In the genomic region with DNA sequence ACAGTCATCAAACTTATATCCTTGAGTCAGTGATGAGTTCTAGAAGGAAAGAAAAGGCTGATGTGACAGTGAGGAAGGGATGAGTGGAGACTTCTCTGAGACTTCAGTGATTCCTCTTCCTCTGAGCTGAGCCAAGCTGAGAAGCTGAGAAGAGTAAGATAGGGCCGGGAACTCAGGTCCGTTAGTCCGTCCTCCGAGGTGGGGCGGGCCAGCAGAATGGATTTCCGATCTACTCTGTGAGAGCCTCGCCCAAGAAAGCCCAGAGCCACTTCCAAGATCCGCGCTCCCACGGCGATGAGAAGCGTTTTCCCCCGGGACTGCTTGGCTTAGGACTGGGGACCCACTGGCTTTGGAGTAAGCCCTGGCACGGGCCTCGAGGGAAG, we compare ENCODE assay signal across 8 cellular contexts. TPM values are rescaled to one million over a fixed set of nuclear protein-coding genes. Genes with fewer than 3 reads are reported as not detected.
DNase-seq lines count a peak whose midpoint lies in the region; ATAC-seq, FAIRE-seq and TF ChIP-seq lines count a peak whose summit lies in the region.
"Not testable (repeated sequence)": the region's sequence is repeated elsewhere in the genome, so short reads cannot be mapped to it uniquely, and the experiment has no call there.

No MANE protein-coding gene starts in this region.

- H2BK15ac ChIP-seq in H1 (ENCODE audit: low read length): not testable (repeated sequence)

- H4K8ac ChIP-seq in H1 (ENCODE audit: extremely low read depth, insufficient read depth, low read length): not testable (repeated sequence)

- H2BK12ac ChIP-seq in H1 (ENCODE audit: low read depth, low read length): not testable (repeated sequence)

- not testable (repeated sequence) for H3K9me3 Mint-ChIP-seq in activated CD8-positive, alpha-beta T cell treated with anti-CD3 and anti-CD28 coated beads, Interleukin-2, amount 10 ng/mL, durations not matched to agents 7 days and 5 days (ENCODE audit: insufficient read depth)

- not testable (repeated sequence) for TF ChIP-seq EP300 in H1 (IDR thresholded peaks at IDR 0.05; ENCODE audit: borderline replicate concordance in 1 of 2, low read depth in 2 of 2, low read length in 2 of 2); sigmoid colon (IDR thresholded peaks at IDR 0.05)

- CTCF ChIA-PET in AG04449 (lab: Yijun Ruan, JAX); activated CD8-positive, alpha-beta T cell treated with anti-CD3 and anti-CD28 coated beads, Interleukin-2, amount 10 ng/mL, durations not matched to agents 7 days and 5 days (lab: Charles Lee); H1 (lab: Charles Lee; ENCODE audit: partially characterized antibody): not testable (repeated sequence)

- H3K4me3 ChIP-seq in AG04449 (ENCODE audit: low read depth, low read length) (peak overlapping the region; percentile 51), HUES64 (ENCODE audit: low read length) (peak overlapping the region; percentile 95), H1 (ENCODE audit: extremely low read depth in 1 of 4, insufficient read depth in 2 of 4, low read depth in 3 of 4, low read length in 4 of 4) (peak overlapping the region; percentile 45 to 88 (median 60)), sigmoid colon (peak overlapping the region; percentile 64 to 79 (median 74))

- H2AFZ ChIP-seq in H1 (ENCODE audit: low read length): not testable (repeated sequence)

- not testable (repeated sequence) for DNase-seq in AG04449 (ENCODE audit: low read depth, low spot score); activated CD8-positive, alpha-beta T cell treated with anti-CD3 and anti-CD28 coated beads, Interleukin-2, amount 10 ng/mL, durations not matched to agents 7 days and 5 days; H1 (ENCODE audit: low read depth in 1 of 2, low spot score in 2 of 2); sigmoid colon

- peak overlapping the region; percentile 63 to 72 for H3K4me2 ChIP-seq in H1 (ENCODE audit: insufficient read depth in 1 of 2, low read depth in 2 of 2, low read length in 2 of 2)

- H3K79me2 ChIP-seq in H1 (ENCODE audit: control insufficient read depth in 1 of 2, insufficient read depth in 2 of 2, low read length in 2 of 2): peaks cover 0 to 26% of the 10 kb centered on the region in 2 experiments; a peak in 2 of 4 replicates

- not testable (repeated sequence) for H2BK120ac ChIP-seq in H1 (replicated peaks; ENCODE audit: low read depth, low read length)

- H3K27me3 Mint-ChIP-seq in activated CD8-positive, alpha-beta T cell treated with anti-CD3 and anti-CD28 coated beads, Interleukin-2, amount 10 ng/mL, durations not matched to agents 7 days and 5 days (ENCODE audit: low read depth): not testable (repeated sequence)

- intact Hi-C loops in sigmoid colon (cut with DNase I): not testable (repeated sequence)

- not testable (repeated sequence) for H2BK5ac ChIP-seq in H1 (ENCODE audit: low read depth, low read length)

- H3K27ac Mint-ChIP-seq in activated CD8-positive, alpha-beta T cell treated with anti-CD3 and anti-CD28 coated beads, Interleukin-2, amount 10 ng/mL, durations not matched to agents 7 days and 5 days: peak overlapping the region; percentile 43

- not testable (repeated sequence) for TF ChIP-seq CTCF in AG04449 (IDR thresholded peaks at IDR 0.05; ENCODE audit: insufficient read depth, low read length, missing control alignments); H1 (IDR thresholded peaks at IDR 0.05; ENCODE audit: control extremely low read depth in 1 of 3, insufficient read depth in 1 of 3, low read depth in 1 of 3, low read length in 3 of 3); sigmoid colon (IDR thresholded peaks at IDR 0.05)

- H3K9me3 ChIP-seq in HUES64 (ENCODE audit: insufficient read depth, low read depth, low read length); H1 (ENCODE audit: insufficient read depth in 2 of 2, low read depth in 1 of 2, low read length in 1 of 2); sigmoid colon: not testable (repeated sequence)

- POLR2A ChIA-PET in AG04449 (lab: Yijun Ruan, JAX): interaction anchor here (1.2 kb wide), 1 partner anchor 176 kb away, joined by 3 read pairs; the partner anchor contains the start of gene AARS1
- POLR2A ChIA-PET in activated CD8-positive, alpha-beta T cell treated with anti-CD3 and anti-CD28 coated beads, Interleukin-2, amount 10 ng/mL, durations not matched to agents 7 days and 5 days (lab: Charles Lee): not testable (repeated sequence)
- POLR2A ChIA-PET in H1 (lab: Charles Lee; ENCODE audit: partially characterized antibody): interaction anchor here (1.1 kb wide), 1 partner anchor 181 kb away, joined by 3 read pairs; no protein-coding TSS in a partner anchor

- H4K91ac ChIP-seq in H1 (replicated peaks; ENCODE audit: insufficient read length, low read length): not testable (repeated sequence)

- not testable (repeated sequence) for H4K20me1 ChIP-seq in H1 (replicated peaks in 1 of 2; ENCODE audit: control insufficient read depth in 1 of 2, insufficient read depth in 2 of 2, low read length in 2 of 2)

- not testable (repeated sequence) for H3K4ac ChIP-seq in H1 (replicated peaks; ENCODE audit: insufficient read length, low read depth, low read length)

- not testable (repeated sequence) for H3K18ac ChIP-seq in H1 (ENCODE audit: extremely low read depth, low read length)

- H4K5ac ChIP-seq in H1 (ENCODE audit: insufficient read length, low read depth, low read length): not testable (repeated sequence)

- H3K23ac ChIP-seq in H1 (ENCODE audit: insufficient read length): not testable (repeated sequence)

- H3K27ac ChIP-seq in HUES64 (ENCODE audit: low read depth, low read length); H1 (ENCODE audit: low read depth, low read length): not testable (repeated sequence)
- peak overlapping the region; percentile 46 for H3K27ac ChIP-seq in layer of hippocampus (ENCODE audit: low read depth, low read length)
- peak overlapping the region; percentile 78 to 87 (median 81) for H3K27ac ChIP-seq in sigmoid colon

- ATAC-seq in GM19023 (IDR thresholded peaks at IDR 0.05; ENCODE audit: unreplicated experiment): peak; percentile 30
- ATAC-seq in HG02678 (IDR thresholded peaks at IDR 0.05; ENCODE audit: unreplicated experiment): peak; percentile 9
- not testable (repeated sequence) for ATAC-seq in activated CD8-positive, alpha-beta T cell treated with anti-CD3 and anti-CD28 coated beads, Interleukin-2, amount 10 ng/mL, durations not matched to agents 7 days and 5 days

- H3K79me1 ChIP-seq in H1 (ENCODE audit: low read depth, low read length): not testable (repeated sequence)

- not testable (repeated sequence) for FAIRE-seq in H1 (lab: Jason Lieb, UNC)

- TF ChIP-seq RAD21 in H1 (IDR thresholded peaks at IDR 0.05 in 1 of 2, conservative IDR thresholded peaks at IDR 0.05 in 1 of 2; ENCODE audit: low read depth in 2 of 2, low read length in 2 of 2): not testable (repeated sequence)

- not testable (repeated sequence) for H3K36me3 Mint-ChIP-seq in activated CD8-positive, alpha-beta T cell treated with anti-CD3 and anti-CD28 coated beads, Interleukin-2, amount 10 ng/mL, durations not matched to agents 7 days and 5 days (ENCODE audit: low read depth)

- not testable (repeated sequence) for H2BK20ac ChIP-seq in H1 (ENCODE audit: low read length)

- not testable (repeated sequence) for H3K14ac ChIP-seq in H1 (ENCODE audit: insufficient read length)

- H3K23me2 ChIP-seq in H1 (ENCODE audit: low read depth, low read length): not testable (repeated sequence)

- 0% methylated on average over 2 of the region's 15 CpGs for WGBS in HUES64
- WGBS in H1 (ENCODE audit: extremely low coverage in 1 of 2, insufficient coverage in 1 of 2, insufficient read length in 1 of 2, insufficient replicate concordance in 2 of 2, low coverage in 1 of 2, low lambda C conversion rate in 2 of 2, missing lambda C conversion rate in 1 of 2), 2 experiments: no CpG with 5 or more reads among the region's 15 CpGs
- 0 to 1% methylated on average over 2 to 3 of the region's 15 CpGs for WGBS in sigmoid colon, 2 donors

- H3K4me1 ChIP-seq in HUES64 (ENCODE audit: insufficient read depth, low read length); H1 (replicated peaks in 1 of 4; ENCODE audit: control insufficient read depth in 3 of 4, insufficient read depth in 4 of 4, low read length in 3 of 4): not testable (repeated sequence)
- H3K4me1 ChIP-seq in sigmoid colon: peaks cover 0 to 12% (median 8%) of the 10 kb centered on the region in 4 donors

- H3K4me1 Mint-ChIP-seq in activated CD8-positive, alpha-beta T cell treated with anti-CD3 and anti-CD28 coated beads, Interleukin-2, amount 10 ng/mL, durations not matched to agents 7 days and 5 days (ENCODE audit: low read depth): peaks cover 20% of the 10 kb centered on the region

- H3K56ac ChIP-seq in H1 (replicated peaks; ENCODE audit: insufficient read length, low read depth, low read length): not testable (repeated sequence)

- H2AK5ac ChIP-seq in H1 (ENCODE audit: low read depth, low read length): not testable (repeated sequence)

- not testable (repeated sequence) for H3K27me3 ChIP-seq in HUES64 (ENCODE audit: insufficient read depth, low read length); H1 (replicated peaks in 1 of 4; ENCODE audit: control insufficient read depth in 3 of 4, extremely low read depth in 1 of 4, insufficient read depth in 3 of 4, low read length in 3 of 4); layer of hippocampus (ENCODE audit: control insufficient read depth, insufficient read depth, low read length); sigmoid colon

- H3K9ac ChIP-seq in HUES64 (ENCODE audit: low read depth, low read length): peak overlapping the region; percentile 77
- peak overlapping the region in 1 of 4 experiments; percentile 51; a peak in 2 of 7 replicates for H3K9ac ChIP-seq in H1 (replicated peaks in 1 of 4; ENCODE audit: extremely low read depth in 1 of 4, low read depth in 3 of 4, low read length in 3 of 4)

- not testable (repeated sequence) for TF ChIP-seq POLR2A in H1 (IDR thresholded peaks at IDR 0.05; ENCODE audit: control extremely low read depth in 1 of 2, low read depth in 2 of 2, low read length in 2 of 2); sigmoid colon (IDR thresholded peaks at IDR 0.05)

- peak overlapping the region; percentile 89 for H3K4me3 Mint-ChIP-seq in activated CD8-positive, alpha-beta T cell treated with anti-CD3 and anti-CD28 coated beads, Interleukin-2, amount 10 ng/mL, durations not matched to agents 7 days and 5 days

- H3K36me3 ChIP-seq in HUES64 (ENCODE audit: insufficient read depth, low read length); H1 (ENCODE audit: control insufficient read depth in 2 of 4, insufficient read depth in 4 of 4, low read length in 3 of 4); sigmoid colon: not testable (repeated sequence)

RNA-seq across cellular contexts. Expression of gene PDPR, which starts 0.5 kb away (rescaled TPM):
- 22.2 TPM for polyA plus RNA-seq in HUES64 (2013, experiment 1 of 2)
- 24.4 TPM for polyA plus RNA-seq in HUES64 (2013, experiment 2 of 2)
- 10 to 100 TPM; 22.8 to 23.3 TPM for total RNA-seq in activated CD8-positive, alpha-beta T cell treated with anti-CD3 and anti-CD28 coated beads, Interleukin-2, amount 10 ng/mL, durations not matched to agents 7 days and 5 days
- total RNA-seq in H1 (2021; fragmentation: NEBNext Ultra II Directional; extraction: Animal tissue kit (Norgen Biotek cat#: 25700)): 42.0 and 43.1 TPM in 2 replicates
- polyA plus RNA-seq in H1 (2011; rRNA removed) (40.2 and 56.6 TPM in 2 replicates), sigmoid colon (10 to 100 TPM in 1 of 3 donors, 1 to 10 TPM in 2; 2.8 to 11.0 (median 3.0) TPM)
- polyA plus RNA-seq in H1 (2011; cell fraction: cytosol; rRNA removed): 39.2 TPM
- 156 TPM for polyA plus RNA-seq in H1 (2011; cell fraction: nucleus; rRNA removed)
- polyA plus RNA-seq in H1 (2012, experiment 1 of 2): 27.5 to 34.9 TPM (median 33.2 TPM) in 4 replicates
- polyA plus RNA-seq in H1 (2012, experiment 2 of 2): 5.7 TPM
- polyA plus RNA-seq in H1 (2013, experiment 1 of 2): 47.1 TPM
- 36.9 TPM for polyA plus RNA-seq in H1 (2013, experiment 2 of 2)
- polyA minus RNA-seq in H1 (2011; rRNA and poly(A)+ RNA removed): 110 and 169 TPM in 2 replicates
- polyA minus RNA-seq in H1 (2011; cell fraction: cytosol; rRNA and poly(A)+ RNA removed): 36.5 TPM
- 91.2 TPM for polyA minus RNA-seq in H1 (2011; cell fraction: nucleus; rRNA and poly(A)+ RNA removed)
- 10 to 100 TPM; 16.4 to 28.5 (median 21.5) TPM for total RNA-seq in sigmoid colon

RNA-seq across cellular contexts. Expression of gene CLEC18C, which starts 60.0 kb away (rescaled TPM):
- 0.50 TPM for polyA plus RNA-seq in HUES64 (2013, experiment 1 of 2)
- 0.95 TPM for polyA plus RNA-seq in HUES64 (2013, experiment 2 of 2)
- total RNA-seq in activated CD8-positive, alpha-beta T cell treated with anti-CD3 and anti-CD28 coated beads, Interleukin-2, amount 10 ng/mL, durations not matched to agents 7 days and 5 days: 1 to 10 TPM in 1 of 2 experiments, under 1 TPM in 1; 0.42 to 1.1 TPM
- 0.50 TPM in 1 of 2 replicates, not detected in the other for total RNA-seq in H1 (2021; fragmentation: NEBNext Ultra II Directional; extraction: Animal tissue kit (Norgen Biotek cat#: 25700))
- 0.11 and 0.52 TPM in 2 replicates for polyA plus RNA-seq in H1 (2011; rRNA removed)
- 0.59 TPM for polyA plus RNA-seq in H1 (2011; cell fraction: cytosol; rRNA removed)
- 2.8 TPM for polyA plus RNA-seq in H1 (2011; cell fraction: nucleus; rRNA removed)
- polyA plus RNA-seq in H1 (2012, experiment 1 of 2): 0.19 to 0.35 TPM (median 0.29 TPM) in 4 replicates
- polyA plus RNA-seq in H1 (2012, experiment 2 of 2): 0.21 TPM
- polyA plus RNA-seq in H1 (2013, experiment 1 of 2): 0.08 TPM
- polyA plus RNA-seq in H1 (2013, experiment 2 of 2): 0.07 TPM
- polyA minus RNA-seq in H1 (2011; rRNA and poly(A)+ RNA removed): 0.41 TPM in 1 of 2 replicates, not detected in the other
- not detected for polyA minus RNA-seq in H1 (2011; cell fraction: cytosol; rRNA and poly(A)+ RNA removed)
- polyA minus RNA-seq in H1 (2011; cell fraction: nucleus; rRNA and poly(A)+ RNA removed): 1.3 TPM
- not detected for total RNA-seq in sigmoid colon
- under 1 TPM in 1 of 3 donors, not detected in 2; 0.10 TPM for polyA plus RNA-seq in sigmoid colon
